Comparison of ENCODE assay signal across 4 cellular contexts in genomic region chr17:9883451-9883850, GRCh38.
A peak's percentile ranks its signal among the peaks of the same experiment; 100 is the strongest.
TF ChIP-seq lines count a peak whose summit lies in the region.

No MANE protein-coding gene starts in this region.

TF ChIP-seq in A549, 52 proteins besides CTCF, POLR2A, EP300 and RAD21:
- TF ChIP-seq RARB (CRISPR knock-in tag; IDR thresholded peaks at IDR 0.05) (no peak), MAX (IDR thresholded peaks at IDR 0.05) (no peak), EHF (CRISPR knock-in tag; IDR thresholded peaks at IDR 0.05) (no peak), FOSB (CRISPR knock-in tag; IDR thresholded peaks at IDR 0.05) (0 out of 2 replicates have a peak, but pooled peaks have one; percentile 41), SREBF2 (IDR thresholded peaks at IDR 0.05) (no peak)

TF ChIP-seq in HCT116, 20 proteins besides CTCF, POLR2A, EP300 and RAD21:
- TF ChIP-seq ZFX (IDR thresholded peaks at IDR 0.05) (no peak), CBX3 (IDR thresholded peaks at IDR 0.05; ENCODE audit: low read depth) (peak; percentile 78; the same call in 1 of the 2 replicates)

TF ChIP-seq in WTC11, 78 proteins besides CTCF, POLR2A, EP300 and RAD21:
- TF ChIP-seq ZNF317 (CRISPR knock-in tag; IDR thresholded peaks at IDR 0.05; ENCODE audit: borderline replicate concordance, low read depth) (peak; percentile 96), ZNF396 (CRISPR knock-in tag; IDR thresholded peaks at IDR 0.05; ENCODE audit: borderline replicate concordance) (no peak), NFYB (CRISPR knock-in tag; conservative IDR thresholded peaks at IDR 0.05; ENCODE audit: low read depth) (no peak), RELA (CRISPR knock-in tag; IDR thresholded peaks at IDR 0.05; ENCODE audit: borderline replicate concordance) (no peak), PRDM15 (CRISPR knock-in tag; IDR thresholded peaks at IDR 0.05) (no peak), FOXJ3 (CRISPR knock-in tag; IDR thresholded peaks at IDR 0.05; ENCODE audit: borderline replicate concordance) (no peak)

TF ChIP-seq in H1, 55 proteins besides CTCF, POLR2A, EP300 and RAD21:
- no peak for TF ChIP-seq ZNF274 (IDR thresholded peaks at IDR 0.05; ENCODE audit: borderline replicate concordance, extremely low read depth, low read length)
- no peak for TF ChIP-seq TBP (IDR thresholded peaks at IDR 0.05; ENCODE audit: low read depth, low read length)
- no peak for TF ChIP-seq SIX5 (IDR thresholded peaks at IDR 0.05; ENCODE audit: low read depth, low read length)
- TF ChIP-seq KDM4A (IDR thresholded peaks at IDR 0.05; ENCODE audit: low read depth, low read length, severe bottlenecking): no peak
- TF ChIP-seq MAFK (IDR thresholded peaks at IDR 0.05; ENCODE audit: low read depth, low read length): no peak
- no peak for TF ChIP-seq YY1 (IDR thresholded peaks at IDR 0.05; ENCODE audit: low read depth, low read length)
- no peak for TF ChIP-seq KDM1A (IDR thresholded peaks at IDR 0.05; ENCODE audit: borderline replicate concordance, low read length)
- no peak for TF ChIP-seq SUZ12 (IDR thresholded peaks at IDR 0.05; ENCODE audit: low read length)
- no peak for TF ChIP-seq JUN (IDR thresholded peaks at IDR 0.05; ENCODE audit: low read depth, low read length)
- no peak for TF ChIP-seq SRF (IDR thresholded peaks at IDR 0.05; ENCODE audit: low read depth, low read length)
- no peak for TF ChIP-seq GABPA (IDR thresholded peaks at IDR 0.05; ENCODE audit: borderline replicate concordance, insufficient read depth, low read length)
- TF ChIP-seq CHD1 (IDR thresholded peaks at IDR 0.05; ENCODE audit: low read depth, low read length): no peak
- no peak for TF ChIP-seq CHD2 (IDR thresholded peaks at IDR 0.05; ENCODE audit: low read length)
- no peak for TF ChIP-seq EZH2 (IDR thresholded peaks at IDR 0.05; ENCODE audit: low read depth, low read length, severe bottlenecking)
TF ChIP-seq in H1: peak in this region for 0.
